Comparison of ENCODE assay signal across 1 cellular context in the genomic region with DNA sequence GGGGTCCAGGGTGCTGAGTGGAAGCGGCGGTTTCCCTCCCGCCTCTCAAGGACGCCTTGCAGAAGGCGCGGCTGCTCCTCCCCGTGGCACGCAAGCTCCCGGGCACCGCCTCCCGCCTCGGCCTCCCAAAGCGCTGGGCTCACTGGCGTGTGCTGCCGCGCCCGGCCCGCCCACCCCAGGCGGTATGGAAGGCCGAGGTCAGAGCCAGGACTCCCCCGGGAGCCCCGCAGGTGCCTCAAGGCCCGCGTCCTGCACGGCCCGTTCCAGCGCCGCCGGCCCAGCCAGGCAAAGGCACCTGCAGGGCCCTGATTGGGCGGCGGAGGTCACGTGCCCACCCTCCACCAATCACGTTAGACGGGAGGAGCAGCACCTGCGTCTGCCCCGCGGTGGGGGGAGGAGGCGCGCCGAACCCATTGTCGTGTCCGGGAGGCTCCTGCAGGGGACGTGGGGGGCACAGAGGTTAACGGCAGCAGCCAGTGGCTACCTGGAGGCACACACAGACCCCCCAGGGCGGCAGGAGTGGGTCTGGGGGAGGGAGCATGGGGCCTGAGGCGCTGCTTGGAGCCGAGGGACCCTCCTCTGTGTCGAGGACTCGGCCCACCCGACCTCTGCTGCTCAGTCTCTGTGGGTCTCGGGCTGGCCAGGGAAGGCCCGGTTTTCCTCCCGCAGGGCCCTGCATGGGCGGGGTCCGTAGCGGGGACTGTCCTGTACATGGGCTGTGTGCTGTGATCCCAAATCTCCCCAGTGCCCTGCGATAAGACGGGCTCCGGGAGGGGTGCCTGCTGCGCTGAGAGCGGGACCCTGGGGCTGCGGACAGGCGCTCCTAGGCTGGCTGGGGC.
TF ChIP-seq lines count a peak whose summit lies in the region.

No MANE protein-coding gene starts in this region.

TF ChIP-seq in HepG2, 621 proteins besides CTCF, POLR2A, EP300 and RAD21 (continued from another document):
- TF ChIP-seq JUN (CRISPR knock-in tag; IDR thresholded peaks at IDR 0.05) = no peak
- no peak for TF ChIP-seq SMARCC2 (IDR thresholded peaks at IDR 0.05)
- TF ChIP-seq RXRB (CRISPR knock-in tag; IDR thresholded peaks at IDR 0.05; ENCODE audit: borderline replicate concordance) = no peak
- TF ChIP-seq, protein P1, sequence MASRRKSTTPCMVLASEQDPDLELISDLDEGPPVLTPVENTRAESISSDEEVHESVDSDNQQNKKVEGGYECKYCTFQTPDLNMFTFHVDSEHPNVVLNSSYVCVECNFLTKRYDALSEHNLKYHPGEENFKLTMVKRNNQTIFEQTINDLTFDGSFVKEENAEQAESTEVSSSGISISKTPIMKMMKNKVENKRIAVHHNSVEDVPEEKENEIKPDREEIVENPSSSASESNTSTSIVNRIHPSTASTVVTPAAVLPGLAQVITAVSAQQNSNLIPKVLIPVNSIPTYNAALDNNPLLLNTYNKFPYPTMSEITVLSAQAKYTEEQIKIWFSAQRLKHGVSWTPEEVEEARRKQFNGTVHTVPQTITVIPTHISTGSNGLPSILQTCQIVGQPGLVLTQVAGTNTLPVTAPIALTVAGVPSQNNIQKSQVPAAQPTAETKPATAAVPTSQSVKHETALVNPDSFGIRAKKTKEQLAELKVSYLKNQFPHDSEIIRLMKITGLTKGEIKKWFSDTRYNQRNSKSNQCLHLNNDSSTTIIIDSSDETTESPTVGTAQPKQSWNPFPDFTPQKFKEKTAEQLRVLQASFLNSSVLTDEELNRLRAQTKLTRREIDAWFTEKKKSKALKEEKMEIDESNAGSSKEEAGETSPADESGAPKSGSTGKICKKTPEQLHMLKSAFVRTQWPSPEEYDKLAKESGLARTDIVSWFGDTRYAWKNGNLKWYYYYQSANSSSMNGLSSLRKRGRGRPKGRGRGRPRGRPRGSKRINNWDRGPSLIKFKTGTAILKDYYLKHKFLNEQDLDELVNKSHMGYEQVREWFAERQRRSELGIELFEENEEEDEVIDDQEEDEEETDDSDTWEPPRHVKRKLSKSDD (CRISPR knock-in tag; IDR thresholded peaks at IDR 0.05; ENCODE audit: low read depth) = no peak; the same call in 1 of the 2 replicates
- peak; percentile 87; the same call in 1 of the 2 replicates for TF ChIP-seq BCL3 (CRISPR knock-in tag; IDR thresholded peaks at IDR 0.05)
- TF ChIP-seq AKAP8 (CRISPR knock-in tag; IDR thresholded peaks at IDR 0.05) = no peak; the same call in 1 of the 2 replicates
- TF ChIP-seq XBP1 (CRISPR knock-in tag; IDR thresholded peaks at IDR 0.05) = no peak
